ENCODE assay signal across 9 cellular contexts in genomic region chr2:26274058-26274613, GRCh38.
A peak's percentile ranks its signal among the peaks of the same experiment; 100 is the strongest.
DNase-seq lines count a peak whose midpoint lies in the region; ATAC-seq, FAIRE-seq and TF ChIP-seq lines count a peak whose summit lies in the region.
"Had no signal": no experiment of that assay in that cellular context is flagged by ENCODE, and none has a peak within 500 bp of the region (broad histone marks: within the 10 kb centered on the region; RNA-seq: fewer than 3 reads in every experiment).

No MANE protein-coding gene starts in this region.

- in situ Hi-C loops in GM13976 (cut with MboI; ENCODE audit: low sequenced_read_pairs, unreplicated experiment), result no loop called here

- no peak for TF ChIP-seq CTCF in GM13976 (IDR thresholded peaks at IDR 0.05; ENCODE audit: borderline replicate concordance, control extremely low read depth, extremely low read depth, insufficient read depth, missing control alignments)

- ATAC-seq in HG02840 (IDR thresholded peaks at IDR 0.05; ENCODE audit: low FRiP score, unreplicated experiment), result no peak
- no peak for ATAC-seq in GM18909 (IDR thresholded peaks at IDR 0.05; ENCODE audit: poor library complexity, unreplicated experiment)

- DNase-seq in ELR (ENCODE audit: low read depth), result peak; percentile 78
- DNase-seq in RCC 7860 (ENCODE audit: low spot score), result peak; percentile 30
- DNase-seq in fibroblast of the conjunctiva (ENCODE audit: low read depth), result peak; percentile 96
- DNase-seq in skeletal muscle cell (ENCODE audit: low read depth), result peak; percentile 79
- DNase-seq in GM13976 (ENCODE audit: low spot score), result no peak
- no peak for DNase-seq in NCI-H1048 (lab: John Stamatoyannopoulos, UW)
- DNase-seq: dorsolateral prefrontal cortex had no signal

- no peak for FAIRE-seq in RCC 7860 (lab: Jason Lieb, UNC)

- H3K4me3 ChIP-seq in skeletal muscle cell (ENCODE audit: low read depth, low read length), result no peak overlapping the region
- H3K4me3 ChIP-seq: dorsolateral prefrontal cortex had no signal

Comparison
In these comparisons a context has a peak if more than half of its experiments do, and no peak if none do; other contexts are left out.
1. DNase-seq: peak in ELR (single experiment), RCC 7860 (single experiment), fibroblast of the conjunctiva (single experiment) and skeletal muscle cell (single experiment); none in GM13976 (single experiment) and NCI-H1048 (single experiment).